ENCODE assay signal across 8 cellular contexts in genomic region chr17:28744104-28744801, GRCh38. TPM values are rescaled to one million over a fixed set of nuclear protein-coding genes. Genes with fewer than 3 reads are reported as not detected.
A peak's percentile ranks its signal among the peaks of the same experiment; 100 is the strongest.
DNase-seq lines count a peak whose midpoint lies in the region; ATAC-seq, FAIRE-seq and TF ChIP-seq lines count a peak whose summit lies in the region.

No MANE protein-coding gene starts in this region.

- 1% methylated on average over 23 of the region's 53 CpGs for WGBS in A549 (ENCODE audit: missing lambda C conversion rate)

- H3K36me3 Mint-ChIP-seq in activated B cell treated with CpG ODN at 0.5 μM for 24 hours (ENCODE audit: low read depth) = peaks cover 68% of the 10 kb centered on the region
- peaks cover 14% of the 10 kb centered on the region for H3K36me3 Mint-ChIP-seq in central memory CD8-positive, alpha-beta T cell (ENCODE audit: insufficient read depth)

- peak overlapping the region; percentile 98 to 99 for H3K27ac ChIP-seq in A549

- CTCF ChIA-PET in A549 (lab: Yijun Ruan, JAX) (interaction anchor here (0.8 to 22.6 kb wide), 11 partner anchors 9 to 210 kb away, joined by 3 to 977 read pairs (median 4); partner anchors contain the start of genes DHRS13, NEK8, RPL23A and TLCD1), activated B cell treated with CpG ODN at 0.5 μM for 24 hours (lab: Charles Lee) (interaction anchor here (0.6 to 17.6 kb wide), 4 partner anchors 9 to 19 kb away, joined by 3 to 545 read pairs (median 3); partner anchors contain the start of genes NEK8 and TLCD1)

- POLR2A ChIA-PET in A549 (lab: Yijun Ruan, JAX) = interaction anchor here (0.6 to 12.2 kb wide), 9 partner anchors 8 to 208 kb away, joined by 3 to 369 read pairs (median 6); partner anchors contain the start of genes BLTP2, NEK8, PHF12 and RPL23A
- POLR2A ChIA-PET in activated B cell treated with CpG ODN at 0.5 μM for 24 hours (lab: Charles Lee) = interaction anchor here (0.6 to 23.0 kb wide), 9 partner anchors 8 to 206 kb away, joined by 3 to 2384 read pairs (median 4); partner anchors contain the start of genes BLTP2, FAM222B, NEK8 and PHF12

- H3K9me3 Mint-ChIP-seq in activated B cell treated with CpG ODN at 0.5 μM for 24 hours = no peaks in the 10 kb centered on the region
- no peaks in the 10 kb centered on the region for H3K9me3 Mint-ChIP-seq in central memory CD8-positive, alpha-beta T cell

- no peak; a peak in 2 of 5 replicates for TF ChIP-seq RAD21 in A549 (conservative IDR thresholded peaks at IDR 0.05 in 1 of 2, IDR thresholded peaks at IDR 0.05 in 1 of 2)

- peaks cover 70% of the 10 kb centered on the region for H3K4me1 Mint-ChIP-seq in activated B cell treated with CpG ODN at 0.5 μM for 24 hours
- H3K4me1 Mint-ChIP-seq in central memory CD8-positive, alpha-beta T cell = peaks cover 22% of the 10 kb centered on the region

- TF ChIP-seq POLR2A in A549 (IDR thresholded peaks at IDR 0.05; ENCODE audit: low read length) = no peak

- H3K4me3 ChIP-seq in A549 = peak overlapping the region; percentile 93

- H3K27me3 Mint-ChIP-seq in activated B cell treated with CpG ODN at 0.5 μM for 24 hours = no peaks in the 10 kb centered on the region
- H3K27me3 Mint-ChIP-seq in central memory CD8-positive, alpha-beta T cell = no peaks in the 10 kb centered on the region

- ATAC-seq in A549 = peak in 1 of 2 experiments; percentile 7; a peak in 1 of 6 replicates
- ATAC-seq in GM19035 (IDR thresholded peaks at IDR 0.05; ENCODE audit: unreplicated experiment) = peak; percentile 33
- peak; percentile 13 for ATAC-seq in activated B cell treated with CpG ODN at 0.5 μM for 24 hours (ENCODE audit: low read depth)
- peak; percentile 35 for ATAC-seq in central memory CD8-positive, alpha-beta T cell (replicated peaks; ENCODE audit: extremely low read depth, poor library complexity, severe bottlenecking)
- peak; percentile 17 for ATAC-seq in left colon
- no peak for ATAC-seq in esophagus mucosa

- H3K4me1 ChIP-seq in A549 = peaks cover 52% of the 10 kb centered on the region

- peak overlapping the region; percentile 96 for H3K4me2 ChIP-seq in A549

- TF ChIP-seq CTCF in A549 (IDR thresholded peaks at IDR 0.05) (0 out of 3 replicates have a peak, but pooled peaks have one; percentile 3), activated B cell treated with CpG ODN at 0.5 μM for 24 hours (IDR thresholded peaks at IDR 0.05) (no peak)

- intact Hi-C loops in activated B cell treated with CpG ODN at 0.5 μM for 24 hours (cut with micrococcal nuclease) (no loop called here), left colon (cut with DNase I, micrococcal nuclease) (no loop called here)

- peaks cover 9% of the 10 kb centered on the region for H3K9me3 ChIP-seq in A549

- TF ChIP-seq EP300 in A549 (IDR thresholded peaks at IDR 0.05) = no peak

- DNase-seq in A549 (ENCODE audit: low read depth in 1 of 2, low spot score in 1 of 2) (peak; percentile 58 to 81), HuH-7.5 (ENCODE audit: low spot score) (peak; percentile 73), activated B cell treated with CpG ODN at 0.5 μM for 24 hours (peak; percentile 69), left colon (peak; percentile 68 to 80)
- no peak for DNase-seq in central memory CD8-positive, alpha-beta T cell (ENCODE audit: low spot score in 2 of 2)
- DNase-seq in stimulated activated CD4-positive, alpha-beta T cell treated with anti-CD3 and anti-CD28 coated beads, Interleukin-4, amount 100 ng/mL, for 24 hours = peak; percentile 69

- peak overlapping the region; percentile 93 for H3K4me3 Mint-ChIP-seq in activated B cell treated with CpG ODN at 0.5 μM for 24 hours
- peak overlapping the region; percentile 80 for H3K4me3 Mint-ChIP-seq in central memory CD8-positive, alpha-beta T cell

- no peak for FAIRE-seq in A549 (lab: Jason Lieb, UNC)

- H3K27ac Mint-ChIP-seq in activated B cell treated with CpG ODN at 0.5 μM for 24 hours = peak overlapping the region; percentile 84
- peak overlapping the region; percentile 86 for H3K27ac Mint-ChIP-seq in central memory CD8-positive, alpha-beta T cell (ENCODE audit: low read depth)

TF ChIP-seq in A549, 52 proteins besides CTCF, POLR2A, EP300 and RAD21 (continues in another document):
- TF ChIP-seq PBX3 (IDR thresholded peaks at IDR 0.05) (0 out of 2 replicates have a peak, but pooled peaks have one; percentile 28), FOSB (CRISPR knock-in tag; IDR thresholded peaks at IDR 0.05) (0 out of 2 replicates have a peak, but pooled peaks have one; percentile 35), PHF8 (IDR thresholded peaks at IDR 0.05; ENCODE audit: borderline replicate concordance, low read depth) (peak; percentile 94), RARB (CRISPR knock-in tag; IDR thresholded peaks at IDR 0.05) (0 out of 2 replicates have a peak, but pooled peaks have one; percentile 21), CBX2 (IDR thresholded peaks at IDR 0.05; ENCODE audit: borderline replicate concordance, low read depth) (no peak), KDM1A (IDR thresholded peaks at IDR 0.05; ENCODE audit: low read depth) (peak; percentile 71; the same call in 1 of the 2 replicates), HOXA7 (CRISPR knock-in tag; IDR thresholded peaks at IDR 0.05) (peak; percentile 65; the same call in 1 of the 2 replicates), BCL3 (IDR thresholded peaks at IDR 0.05) (no peak)

RNA-seq across cellular contexts. Expression of gene TRAF4, which starts 0.4 kb away (rescaled TPM):
- polyA plus RNA-seq in A549 (2011; rRNA removed) (64.0 and 70.2 TPM in 2 replicates), A549 (2017; fragmentation: RNase III; extraction: RNeasy Plus Mini Kit Qiagen cat#74134 plus additional on column Dnase treatment) (65.0 to 68.2 TPM (median 66.0 TPM) in 3 replicates)
- polyA plus RNA-seq in A549 (2012; cell fraction: cytosol; rRNA removed) = 126 and 156 TPM in 2 replicates
- polyA plus RNA-seq in A549 (2012; cell fraction: nucleus; rRNA removed) = 492 and 652 TPM in 2 replicates
- polyA minus RNA-seq in A549 (2011; rRNA and poly(A)+ RNA removed) = 215 and 259 TPM in 2 replicates
- total RNA-seq in activated B cell treated with CpG ODN at 0.5 μM for 24 hours (754 and 903 TPM in 2 replicates), left colon (100 to 1,000 TPM; 116 to 136 TPM), esophagus mucosa (41.6 TPM)

RNA-seq across cellular contexts. Expression of gene NEK8, which starts 15.7 kb away (rescaled TPM):
- 5.1 and 7.7 TPM in 2 replicates for polyA plus RNA-seq in A549 (2011; rRNA removed)
- polyA plus RNA-seq in A549 (2012; cell fraction: cytosol; rRNA removed) = 7.1 and 7.7 TPM in 2 replicates
- polyA plus RNA-seq in A549 (2012; cell fraction: nucleus; rRNA removed) = 18.7 and 22.2 TPM in 2 replicates
- polyA plus RNA-seq in A549 (2017; fragmentation: RNase III; extraction: RNeasy Plus Mini Kit Qiagen cat#74134 plus additional on column Dnase treatment) = 4.2 to 5.8 TPM (median 5.3 TPM) in 3 replicates
- 11.4 and 16.4 TPM in 2 replicates for polyA minus RNA-seq in A549 (2011; rRNA and poly(A)+ RNA removed)
- total RNA-seq in activated B cell treated with CpG ODN at 0.5 μM for 24 hours = 24.8 and 29.7 TPM in 2 replicates
- 1 to 10 TPM; 5.6 to 5.7 TPM for total RNA-seq in left colon
- 3.9 TPM for total RNA-seq in esophagus mucosa

RNA-seq across cellular contexts. Expression of gene TLCD1, which starts 18.2 kb away (rescaled TPM):
- polyA plus RNA-seq in A549 (2011; rRNA removed) (83.3 and 86.7 TPM in 2 replicates), A549 (2017; fragmentation: RNase III; extraction: RNeasy Plus Mini Kit Qiagen cat#74134 plus additional on column Dnase treatment) (36.7 to 43.9 TPM (median 37.7 TPM) in 3 replicates)
- 102 and 124 TPM in 2 replicates for polyA plus RNA-seq in A549 (2012; cell fraction: cytosol; rRNA removed)
- polyA plus RNA-seq in A549 (2012; cell fraction: nucleus; rRNA removed) = 56.4 and 64.3 TPM in 2 replicates
- 55.9 and 70.3 TPM in 2 replicates for polyA minus RNA-seq in A549 (2011; rRNA and poly(A)+ RNA removed)
- total RNA-seq in activated B cell treated with CpG ODN at 0.5 μM for 24 hours (40.7 and 41.0 TPM in 2 replicates), left colon (10 to 100 TPM in 1 of 2 donors, 1 to 10 TPM in 1; 7.1 to 12.8 TPM), esophagus mucosa (14.7 TPM)

RNA-seq across cellular contexts. Expression of gene RPL23A, which starts 24.5 kb away (rescaled TPM):
- 2,521 and 2,887 TPM in 2 replicates for polyA plus RNA-seq in A549 (2011; rRNA removed)
- 981 and 1,405 TPM in 2 replicates for polyA plus RNA-seq in A549 (2012; cell fraction: cytosol; rRNA removed)
- 284 and 498 TPM in 2 replicates for polyA plus RNA-seq in A549 (2012; cell fraction: nucleus; rRNA removed)
- polyA plus RNA-seq in A549 (2017; fragmentation: RNase III; extraction: RNeasy Plus Mini Kit Qiagen cat#74134 plus additional on column Dnase treatment) = 1,026 to 1,151 TPM (median 1,061 TPM) in 3 replicates
- polyA minus RNA-seq in A549 (2011; rRNA and poly(A)+ RNA removed) = 955 and 1,173 TPM in 2 replicates
- 3,189 and 3,657 TPM in 2 replicates for total RNA-seq in activated B cell treated with CpG ODN at 0.5 μM for 24 hours
- total RNA-seq in left colon = 1,000 to 10,000 TPM; 1,131 to 1,234 TPM
- 1,336 TPM for total RNA-seq in esophagus mucosa

RNA-seq across cellular contexts. Expression of gene RAB34, which starts 26.6 kb away (rescaled TPM):
- polyA plus RNA-seq in A549 (2011; rRNA removed) (288 and 328 TPM in 2 replicates), A549 (2017; fragmentation: RNase III; extraction: RNeasy Plus Mini Kit Qiagen cat#74134 plus additional on column Dnase treatment) (207 to 212 TPM (median 211 TPM) in 3 replicates)
- polyA plus RNA-seq in A549 (2012; cell fraction: cytosol; rRNA removed) = 306 and 359 TPM in 2 replicates
- 404 and 498 TPM in 2 replicates for polyA plus RNA-seq in A549 (2012; cell fraction: nucleus; rRNA removed)
- polyA minus RNA-seq in A549 (2011; rRNA and poly(A)+ RNA removed) = 241 and 290 TPM in 2 replicates
- total RNA-seq in activated B cell treated with CpG ODN at 0.5 μM for 24 hours (21.3 and 23.9 TPM in 2 replicates), left colon (10 to 100 TPM in 1 of 2 donors, 1 to 10 TPM in 1; 6.9 to 17.4 TPM), esophagus mucosa (34.2 TPM)

Comparison
In these comparisons a context has a peak if more than half of its experiments do, and no peak if none do; other contexts are left out.
1. DNase-seq: peak in A549 (2 of 2), HuH-7.5 (single experiment), activated B cell treated with CpG ODN at 0.5 μM for 24 hours (single experiment), left colon (2 of 2) and stimulated activated CD4-positive, alpha-beta T cell treated with anti-CD3 and anti-CD28 coated beads, Interleukin-4, amount 100 ng/mL, for 24 hours (single experiment); none in central memory CD8-positive, alpha-beta T cell (0 of 2).